Comparison of ENCODE assay signal across 19 cellular contexts in the genomic region with DNA sequence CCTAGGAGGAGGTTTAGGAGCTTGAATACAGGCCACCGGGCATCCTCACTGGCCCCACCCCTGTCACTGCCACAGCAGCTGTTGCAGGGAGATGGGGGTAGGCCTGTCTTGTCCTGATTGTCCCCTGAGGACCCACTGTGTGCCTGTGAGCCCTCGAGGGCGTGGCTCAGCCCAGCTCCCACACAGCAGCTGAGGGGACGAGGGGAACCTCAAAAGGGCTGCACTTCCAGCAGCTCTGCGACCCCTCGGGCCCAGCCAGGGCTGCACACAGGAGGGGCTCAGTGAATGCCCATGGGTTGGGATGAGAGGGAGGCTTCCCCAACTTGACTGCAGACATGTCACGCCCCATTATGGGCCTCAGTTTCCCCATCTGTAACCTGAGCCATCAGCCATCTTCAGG.
DNase-seq lines count a peak whose midpoint lies in the region; ATAC-seq and TF ChIP-seq lines count a peak whose summit lies in the region.
"Had no signal": no experiment of that assay in that cellular context is flagged by ENCODE, and none has a peak within 500 bp of the region (broad histone marks: within the 10 kb centered on the region; RNA-seq: fewer than 3 reads in every experiment).

No MANE protein-coding gene starts in this region.

- no peak overlapping the region for H4K8ac ChIP-seq in mesenchymal stem cell (ENCODE audit: low read length)

- H3K79me1 ChIP-seq in mesenchymal stem cell (replicated peaks; ENCODE audit: low read length, poor library complexity, severe bottlenecking) = no peaks in the 10 kb centered on the region

- H3K9me3 ChIP-seq in right cardiac atrium (ENCODE audit: control insufficient read depth, low read length) = no peaks in the 10 kb centered on the region
- peaks cover 0 to 8% (median 0%) of the 10 kb centered on the region in 11 donors for H3K9me3 ChIP-seq in heart right ventricle
- H3K9me3 ChIP-seq in mesenchymal stem cell (ENCODE audit: control insufficient read depth, low read length) = no peaks in the 10 kb centered on the region
- H3K9me3 ChIP-seq: A549 had no signal

- H2AK5ac ChIP-seq in mesenchymal stem cell (ENCODE audit: low read length, severe bottlenecking) = no peak overlapping the region

- H3K4ac ChIP-seq in mesenchymal stem cell (ENCODE audit: low read depth in 1 of 2, low read length in 2 of 2) = no peak overlapping the region

- H3K27ac ChIP-seq in right cardiac atrium (ENCODE audit: low read length) (no peak overlapping the region), heart right ventricle (no peak overlapping the region), mesenchymal stem cell (ENCODE audit: low read length, poor library complexity, severe bottlenecking) (no peak overlapping the region)
- H3K27ac ChIP-seq: 22Rv1, A549 had no signal

- ATAC-seq in Right ventricle myocardium superior (ENCODE audit: poor library complexity) (no peak), Right ventricle myocardium inferior (no peak), right cardiac atrium (no peak), heart right ventricle (no peak)
- ATAC-seq: A549, GM12878 had no signal

- 86% methylated on average over 7 of the region's 7 CpGs for WGBS in right cardiac atrium
- WGBS in heart right ventricle, 2 donors = 87 to 89% methylated on average over 7 of the region's 7 CpGs
- 80% methylated on average over 6 of the region's 7 CpGs for WGBS in mesenchymal stem cell

- no peak overlapping the region for H3K4me3 ChIP-seq in right cardiac atrium (ENCODE audit: low read length)
- H3K4me3 ChIP-seq in heart right ventricle = no peak overlapping the region
- no peak overlapping the region for H3K4me3 ChIP-seq in mesenchymal stem cell (ENCODE audit: insufficient read depth in 1 of 2, low read depth in 1 of 2, low read length in 2 of 2)
- H3K4me3 ChIP-seq: A549, GM12878 had no signal

- TF ChIP-seq CTCF in heart right ventricle (IDR thresholded peaks at IDR 0.05) = no peak

- H2BK12ac ChIP-seq in mesenchymal stem cell (ENCODE audit: low read length in 2 of 2) = peak overlapping the region in 1 of 2 experiments; percentile 23

- intact Hi-C loops in Right ventricle myocardium superior (cut with DNase I) = no loop called here
- intact Hi-C loops in Right ventricle myocardium inferior (cut with DNase I) = loop anchor here (10.0 kb wide), 1 partner anchor 409 kb away; no protein-coding TSS in a partner anchor
- intact Hi-C loops in right cardiac atrium (cut with DNase I) = loop anchor here in 2 of 4 donors (10.0 kb wide), 1 partner anchor 519 kb away; a partner anchor contains a TSS
- intact Hi-C loops in heart right ventricle (cut with DNase I) = loop anchor here in 4 of 10 donors (10.0 kb wide), 3 partner anchors 249 to 409 kb away; no protein-coding TSS in a partner anchor

- H2BK5ac ChIP-seq in mesenchymal stem cell (ENCODE audit: low read depth, low read length, poor library complexity, severe bottlenecking) = no peak overlapping the region

- no peak overlapping the region for H3K23ac ChIP-seq in mesenchymal stem cell (ENCODE audit: low read length in 2 of 2)

- peak overlapping the region; percentile 31 for H4K91ac ChIP-seq in mesenchymal stem cell (ENCODE audit: low read length)

- no peak overlapping the region for H2BK120ac ChIP-seq in mesenchymal stem cell (ENCODE audit: low read depth, low read length)

- H3K14ac ChIP-seq in mesenchymal stem cell (ENCODE audit: low read length in 2 of 2) = peak overlapping the region in 1 of 2 experiments; percentile 44

- peak; percentile 10 for DNase-seq in Right ventricle myocardium superior
- no peak for DNase-seq in Right ventricle myocardium inferior (ENCODE audit: missing footprints)
- DNase-seq in right cardiac atrium = peak; percentile 4 to 29 (median 19)
- no peak for DNase-seq in heart right ventricle
- DNase-seq in mesenchymal stem cell = no peak
- DNase-seq in DMS53 (lab: John Stamatoyannopoulos, UW) = no peak
- DNase-seq in HT-29 (ENCODE audit: low spot score) = no peak
- DNase-seq: AML-193; C1 segment of cervical spinal cord; CD4-positive, alpha-beta memory T cell; CD4-positive, CD25-positive, alpha-beta regulatory T cell; COR-L47; DMS 273 treated with DMSO at 0.1 percent for 48 hours; DMS153; DMS79 treated with DMSO at 0.1 percent for 48 hours; GDM1 had no signal

- no peaks in the 10 kb centered on the region for H3K27me3 ChIP-seq in right cardiac atrium (ENCODE audit: control insufficient read depth, insufficient read depth)
- peaks cover 0 to 9% (median 0%) of the 10 kb centered on the region in 7 donors for H3K27me3 ChIP-seq in heart right ventricle
- peaks cover 21 to 34% of the 10 kb centered on the region in 2 experiments for H3K27me3 ChIP-seq in mesenchymal stem cell (ENCODE audit: control insufficient read depth in 1 of 2, insufficient read depth in 1 of 2, low read length in 2 of 2)

- H2BK15ac ChIP-seq in mesenchymal stem cell (ENCODE audit: low read depth, poor library complexity, severe bottlenecking) = no peak overlapping the region

- H3K18ac ChIP-seq in mesenchymal stem cell (ENCODE audit: low read depth in 1 of 2, low read length in 2 of 2) = no peak overlapping the region

- H3K36me3 ChIP-seq in heart right ventricle = no peaks in the 10 kb centered on the region
- H3K36me3 ChIP-seq in mesenchymal stem cell (ENCODE audit: control insufficient read depth in 1 of 2, insufficient read depth in 2 of 2, low read depth in 1 of 2, low read length in 2 of 2) = peaks cover 0 to 10% of the 10 kb centered on the region in 2 experiments

- no peak overlapping the region for H3K9ac ChIP-seq in mesenchymal stem cell (ENCODE audit: low read length)

- H3K4me1 ChIP-seq in right cardiac atrium (ENCODE audit: control insufficient read depth, insufficient read depth, low read length) = no peaks in the 10 kb centered on the region
- H3K4me1 ChIP-seq in heart right ventricle = no peaks in the 10 kb centered on the region
- H3K4me1 ChIP-seq in mesenchymal stem cell (ENCODE audit: control insufficient read depth, insufficient read depth, low read depth, low read length) = peaks cover 11% of the 10 kb centered on the region
- H3K4me1 ChIP-seq: A549 had no signal

- no peak overlapping the region for H2AFZ ChIP-seq in mesenchymal stem cell (ENCODE audit: low read depth, low read length)

- no peak overlapping the region for H3K4me2 ChIP-seq in mesenchymal stem cell (ENCODE audit: low read length, poor library complexity, severe bottlenecking)
- H3K4me2 ChIP-seq: A549 had no signal

Comparison
In these comparisons a context has a peak if more than half of its experiments do, and no peak if none do; other contexts are left out.
1. DNase-seq: peak in Right ventricle myocardium superior (single experiment) and right cardiac atrium (3 of 3); none in Right ventricle myocardium inferior (single experiment), heart right ventricle (0 of 2), mesenchymal stem cell (single experiment), DMS53 (single experiment) and HT-29 (single experiment).